In the genomic region with DNA sequence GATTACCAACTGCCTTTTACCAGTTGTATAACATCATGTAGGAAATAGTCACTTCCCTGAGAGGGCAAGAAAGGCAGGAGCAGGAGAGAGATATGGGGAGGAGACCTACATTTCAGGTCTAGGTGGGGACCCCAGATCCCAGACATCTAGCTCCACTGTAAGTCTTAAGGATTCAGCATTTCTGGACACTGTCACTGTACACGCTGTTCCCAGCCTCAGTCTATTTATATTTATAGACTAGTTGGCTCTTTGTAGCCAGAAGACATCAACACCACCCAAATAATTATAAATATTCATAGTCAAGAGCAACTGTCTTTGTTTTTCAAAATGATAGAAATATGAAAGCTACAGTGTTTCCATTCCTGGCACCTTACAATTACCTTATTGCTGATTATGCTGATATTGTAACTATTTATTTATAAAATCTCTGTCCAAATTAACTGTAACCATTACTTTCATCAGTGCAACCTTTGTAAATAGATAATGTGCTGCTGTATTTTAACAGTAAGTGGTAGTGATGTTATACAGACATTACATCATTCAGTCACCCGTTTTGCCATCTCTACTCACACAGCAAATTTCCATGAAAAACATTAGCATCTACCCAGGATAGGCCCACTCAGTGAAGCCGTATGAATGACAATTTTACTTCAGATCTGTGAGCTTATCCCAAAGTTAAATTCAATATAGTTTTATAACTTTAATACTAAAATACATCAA, we compare ENCODE assay signal across 22 cellular contexts.
"Had no signal": no experiment of that assay in that cellular context is flagged by ENCODE, and none has a peak within 500 bp of the region (broad histone marks: within the 10 kb centered on the region; RNA-seq: fewer than 3 reads in every experiment).

No MANE protein-coding gene starts in this region.

- H3K4me3 ChIP-seq: K562, SK-N-MC had no signal

- ATAC-seq: activated T-helper 17 cell treated with anti-CD3 and anti-CD28 coated beads, Interleukin-2, amount 50 U/mL, for 72 hours; K562; PC-3; T-cell had no signal

- H3K27ac ChIP-seq: SK-N-MC had no signal

- DNase-seq: activated B cell treated with CpG ODN at 0.5 μM for 24 hours; activated CD4-positive, alpha-beta memory T cell treated with anti-CD3 and anti-CD28 coated beads, Interleukin-2, amount 10 ng/mL, durations not matched to agents 7 days and 5 days; activated CD4-positive, alpha-beta T cell treated with anti-CD3 and anti-CD28 coated beads, Interleukin-2, amount 50 U/mL, for 1 hour; activated gamma-delta T cell; activated naive CD4-positive, alpha-beta T cell treated with anti-CD3 and anti-CD28 coated beads for 36 hours; activated T-cell treated with anti-CD3 and anti-CD28 coated beads for 4 hours; activated T-cell treated with anti-CD3 and anti-CD28 coated beads, Interleukin-2, amount 50 U/mL, for 48 hours; amygdala; Karpas-422; NCI-H1105 treated with DMSO at 0.1 percent for 48 hours; NCI-H1436 treated with DMSO at 0.1 percent for 48 hours; NCI-H187 treated with DMSO at 0.1 percent for 48 hours; NCI-H2081 treated with DMSO at 0.1 percent for 48 hours; NCI-H446; NCI-H524; PC-3; T-cell; T-helper 2 cell; T1000 had no signal
